In genomic region chr4:94642561-94642866, GRCh38 we compare ENCODE assay signal across 20 cellular contexts.
A peak's percentile ranks its signal among the peaks of the same experiment; 100 is the strongest.
DNase-seq lines count a peak whose midpoint lies in the region; ATAC-seq and TF ChIP-seq lines count a peak whose summit lies in the region.
"Had no signal": no experiment of that assay in that cellular context is flagged by ENCODE, and none has a peak within 500 bp of the region (broad histone marks: within the 10 kb centered on the region; RNA-seq: fewer than 3 reads in every experiment).

No MANE protein-coding gene starts in this region.

- peak; percentile 40 for DNase-seq in H4 (ENCODE audit: low spot score)
- DNase-seq in RWPE2 (ENCODE audit: low spot score), result no peak
- peak; percentile 45 for DNase-seq in fibroblast of gingiva (ENCODE audit: low read depth)
- no peak for DNase-seq in progenitor cell of endocrine pancreas (ENCODE audit: low spot score, unreplicated experiment)
- DNase-seq in foreskin melanocyte, result no peak
- no peak for DNase-seq in medulla oblongata (ENCODE audit: extremely low spot score)
- no peak for DNase-seq in SKM-1 treated with dmso at 0.1 percent for 144 hours (lab: John Stamatoyannopoulos, UW; ENCODE audit: unreplicated experiment)
- no peak for DNase-seq in GM13977 (ENCODE audit: low spot score)
- DNase-seq: activated CD8-positive, alpha-beta memory T cell treated with anti-CD3 and anti-CD28 coated beads for 24 hours; adrenal gland; colonic mucosa; heart right ventricle; MM.1S; NCI-H2081; Peyer's patch; small intestine; tibial artery had no signal

- H3K4me1 ChIP-seq in RWPE2 (ENCODE audit: insufficient read depth, poor library complexity, severe bottlenecking), result peaks cover 25% of the 10 kb centered on the region
- H3K4me1 ChIP-seq: colonic mucosa, Peyer's patch had no signal

- H3K9me3 ChIP-seq in RWPE2 (ENCODE audit: severe bottlenecking), result no peaks in the 10 kb centered on the region
- H3K9me3 ChIP-seq: colonic mucosa, heart right ventricle, Peyer's patch, tibial artery had no signal

- peaks cover 18% of the 10 kb centered on the region for H3K36me3 Mint-ChIP-seq in progenitor cell of endocrine pancreas (ENCODE audit: insufficient read depth)
- H3K36me3 Mint-ChIP-seq: WTC11 had no signal

- H3K27ac ChIP-seq in RWPE2 (ENCODE audit: poor library complexity, severe bottlenecking), result peak overlapping the region; percentile 81
- H3K27ac ChIP-seq: adrenal gland, colonic mucosa, heart right ventricle, Peyer's patch had no signal

- no peak for TF ChIP-seq CTCF in RWPE2 (IDR thresholded peaks at IDR 0.05; ENCODE audit: poor library complexity, severe bottlenecking)
- no peak for TF ChIP-seq CTCF in progenitor cell of endocrine pancreas (IDR thresholded peaks at IDR 0.05; ENCODE audit: unreplicated experiment)
- no peak for TF ChIP-seq CTCF in GM13977 (IDR thresholded peaks at IDR 0.05; ENCODE audit: extremely low read depth, insufficient read depth, missing control alignments)

- in situ Hi-C loops in GM13977 (cut with MboI; ENCODE audit: low pct_unique_long_range_greater_than_20kb, low sequenced_read_pairs, unreplicated experiment), result no loop called here

- no peaks in the 10 kb centered on the region for H3K27me3 ChIP-seq in RWPE2 (ENCODE audit: insufficient read depth, poor library complexity, severe bottlenecking)
- H3K27me3 ChIP-seq: adrenal gland, colonic mucosa, heart right ventricle, Peyer's patch, tibial artery had no signal

- peaks cover 70% of the 10 kb centered on the region for H3K36me3 ChIP-seq in RWPE2 (ENCODE audit: low read depth)
- H3K36me3 ChIP-seq: colonic mucosa had no signal

- peaks cover 32% of the 10 kb centered on the region for H3K4me1 Mint-ChIP-seq in progenitor cell of endocrine pancreas (ENCODE audit: low read depth)
- H3K4me1 Mint-ChIP-seq: activated T-helper 17 cell treated with anti-CD3 and anti-CD28 coated beads, Interleukin-2, amount 50 U/mL, for 72 hours; B cell had no signal

- no peak overlapping the region for H3K4me3 Mint-ChIP-seq in progenitor cell of endocrine pancreas (ENCODE audit: low read depth)
- H3K4me3 Mint-ChIP-seq: activated T-helper 17 cell treated with anti-CD3 and anti-CD28 coated beads, Interleukin-2, amount 50 U/mL, for 72 hours; B cell; WTC11 had no signal

- no peaks in the 10 kb centered on the region for H3K27me3 Mint-ChIP-seq in progenitor cell of endocrine pancreas
- H3K27me3 Mint-ChIP-seq: activated T-helper 17 cell treated with anti-CD3 and anti-CD28 coated beads, Interleukin-2, amount 50 U/mL, for 72 hours; B cell had no signal

- no peak for ATAC-seq in RWPE2 (ENCODE audit: low read depth)
- ATAC-seq: activated T-helper 17 cell treated with anti-CD3 and anti-CD28 coated beads, Interleukin-2, amount 50 U/mL, for 72 hours; heart right ventricle; WTC11 had no signal

- H3K27ac Mint-ChIP-seq in progenitor cell of endocrine pancreas, result peak overlapping the region; percentile 95
- H3K27ac Mint-ChIP-seq: activated T-helper 17 cell treated with anti-CD3 and anti-CD28 coated beads, Interleukin-2, amount 50 U/mL, for 72 hours; B cell; WTC11 had no signal

- peaks cover 7% of the 10 kb centered on the region for H3K9me3 Mint-ChIP-seq in progenitor cell of endocrine pancreas (ENCODE audit: low read depth)
- H3K9me3 Mint-ChIP-seq: activated T-helper 17 cell treated with anti-CD3 and anti-CD28 coated beads, Interleukin-2, amount 50 U/mL, for 72 hours; WTC11 had no signal

- no peak overlapping the region for H3K4me3 ChIP-seq in RWPE2 (ENCODE audit: severe bottlenecking)
- H3K4me3 ChIP-seq: adrenal gland, colonic mucosa, heart right ventricle, Peyer's patch, tibial artery had no signal

Comparison
In these comparisons a context has a peak if more than half of its experiments do, and no peak if none do; other contexts are left out.
1. DNase-seq: peak in H4 (single experiment) and fibroblast of gingiva (single experiment); none in RWPE2 (single experiment), progenitor cell of endocrine pancreas (single experiment), foreskin melanocyte (single experiment), medulla oblongata (single experiment), SKM-1 treated with dmso at 0.1 percent for 144 hours (single experiment) and GM13977 (single experiment).